Comparison of ENCODE assay signal across 34 cellular contexts in the genomic region with DNA sequence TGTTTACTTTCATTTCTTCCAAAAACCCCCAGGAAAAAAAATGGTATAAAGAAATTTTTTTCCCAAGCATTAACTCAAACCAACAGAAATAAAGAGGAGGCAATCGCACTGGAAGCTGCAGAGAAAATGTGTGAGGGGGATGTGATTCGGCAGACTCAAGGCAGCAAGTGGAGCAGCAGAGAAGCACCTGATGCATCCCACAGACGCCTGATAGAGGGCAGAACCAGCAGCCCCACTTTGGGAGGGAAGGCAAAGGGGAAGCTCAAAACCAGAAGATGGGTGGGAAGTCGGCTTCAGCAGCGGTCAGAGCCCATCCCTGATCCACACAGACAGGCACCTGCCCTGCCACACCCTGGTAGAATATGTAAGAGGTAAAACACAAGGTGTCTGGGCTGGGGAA.
"Had no signal": no experiment of that assay in that cellular context is flagged by ENCODE, and none has a peak within 500 bp of the region (broad histone marks: within the 10 kb centered on the region; RNA-seq: fewer than 3 reads in every experiment).

No MANE protein-coding gene starts in this region.

- H3K4me1 Mint-ChIP-seq: activated CD4-positive, alpha-beta memory T cell treated with anti-CD3 and anti-CD28 coated beads, Interleukin-2, amount 10 ng/mL, durations not matched to agents 7 days and 5 days; activated CD4-positive, alpha-beta T cell treated with anti-CD3 and anti-CD28 coated beads for 36 hours; activated CD4-positive, alpha-beta T cell treated with anti-CD3 and anti-CD28 coated beads, Interleukin-2, amount 10 ng/mL, durations not matched to agents 7 days and 5 days; activated CD8-positive, alpha-beta memory T cell treated with anti-CD3 and anti-CD28 coated beads, Interleukin-2, amount 10 ng/mL, durations not matched to agents 7 days and 5 days; activated naive CD4-positive, alpha-beta T cell treated with anti-CD3 and anti-CD28 coated beads, Interleukin-2, amount 10 ng/mL, durations not matched to agents 7 days and 5 days; activated naive CD4-positive, alpha-beta T cell treated with anti-CD3 and anti-CD28 coated beads, Interleukin-2, amount 50 U/mL, for 24 hours; activated naive CD8-positive, alpha-beta T cell treated with anti-CD3 and anti-CD28 coated beads, Interleukin-2, amount 10 ng/mL, durations not matched to agents 7 days and 5 days; activated naive CD8-positive, alpha-beta T cell treated with anti-CD3 and anti-CD28 coated beads, Interleukin-2, amount 50 U/mL, for 24 hours; central memory CD8-positive, alpha-beta T cell had no signal

- H3K36me3 Mint-ChIP-seq: activated naive CD4-positive, alpha-beta T cell treated with anti-CD3 and anti-CD28 coated beads, Interleukin-2, amount 10 ng/mL, durations not matched to agents 7 days and 5 days; activated naive CD8-positive, alpha-beta T cell treated with anti-CD3 and anti-CD28 coated beads, Interleukin-2, amount 10 ng/mL, durations not matched to agents 7 days and 5 days had no signal

- H3K27ac ChIP-seq: ascending aorta, cardiac muscle cell, VCaP had no signal

- ATAC-seq: activated CD4-positive, alpha-beta T cell treated with anti-CD3 and anti-CD28 coated beads for 36 hours; activated CD4-positive, CD25-positive, alpha-beta regulatory T cell treated with anti-CD3 and anti-CD28 coated beads, Interleukin-2, amount 50 U/mL, for 24 hours; activated CD8-positive, alpha-beta memory T cell treated with anti-CD3 and anti-CD28 coated beads, Interleukin-2, amount 10 ng/mL, durations not matched to agents 7 days and 5 days; activated CD8-positive, alpha-beta T cell treated with anti-CD3 and anti-CD28 coated beads, Interleukin-2, amount 10 ng/mL, durations not matched to agents 7 days and 5 days; activated naive CD8-positive, alpha-beta T cell treated with anti-CD3 and anti-CD28 coated beads, Interleukin-2, amount 50 U/mL, for 24 hours had no signal

- H3K9me3 ChIP-seq: ascending aorta had no signal

- H3K27ac Mint-ChIP-seq: activated CD4-positive, alpha-beta memory T cell treated with anti-CD3 and anti-CD28 coated beads, Interleukin-2, amount 10 ng/mL, durations not matched to agents 7 days and 5 days; activated CD4-positive, alpha-beta T cell treated with anti-CD3 and anti-CD28 coated beads for 36 hours; activated CD4-positive, alpha-beta T cell treated with anti-CD3 and anti-CD28 coated beads, Interleukin-2, amount 10 ng/mL, durations not matched to agents 7 days and 5 days; activated CD8-positive, alpha-beta memory T cell treated with anti-CD3 and anti-CD28 coated beads, Interleukin-2, amount 10 ng/mL, durations not matched to agents 7 days and 5 days; activated CD8-positive, alpha-beta T cell treated with anti-CD3 and anti-CD28 coated beads, Interleukin-2, amount 10 ng/mL, durations not matched to agents 7 days and 5 days; activated naive CD4-positive, alpha-beta T cell treated with anti-CD3 and anti-CD28 coated beads, Interleukin-2, amount 10 ng/mL, durations not matched to agents 7 days and 5 days; activated naive CD4-positive, alpha-beta T cell treated with anti-CD3 and anti-CD28 coated beads, Interleukin-2, amount 50 U/mL, for 24 hours; activated naive CD8-positive, alpha-beta T cell; activated naive CD8-positive, alpha-beta T cell treated with anti-CD3 and anti-CD28 coated beads, Interleukin-2, amount 10 ng/mL, durations not matched to agents 7 days and 5 days; activated naive CD8-positive, alpha-beta T cell treated with anti-CD3 and anti-CD28 coated beads, Interleukin-2, amount 50 U/mL, for 24 hours; activated T-cell treated with anti-CD3 and anti-CD28 coated beads, Interleukin-2, amount 50 U/mL, for 24 hours; activated T-helper 2 cell treated with anti-CD3 and anti-CD28 coated beads, Interferon-gamma antibody, Interleukin-2, Interleukin-4, amounts not matched to agents 10 μg/mL and 5 μg/mL and 100 μg/mL, durations not matched to agents 14 hours and 24 hours and 36 hours; brain; T-helper 2 cell treated with Interferon-gamma antibody and Interleukin-4, amounts not matched to agents 5 μg/mL and 100 μg/mL, for 36 hours had no signal

- H3K4me1 ChIP-seq: ascending aorta had no signal

- H3K9me3 Mint-ChIP-seq: activated CD4-positive, alpha-beta memory T cell treated with anti-CD3 and anti-CD28 coated beads, Interleukin-2, amount 10 ng/mL, durations not matched to agents 7 days and 5 days; activated CD4-positive, alpha-beta T cell treated with anti-CD3 and anti-CD28 coated beads, Interleukin-2, amount 10 ng/mL, durations not matched to agents 7 days and 5 days; activated naive CD4-positive, alpha-beta T cell treated with anti-CD3 and anti-CD28 coated beads, Interleukin-2, amount 10 ng/mL, durations not matched to agents 7 days and 5 days; activated naive CD4-positive, alpha-beta T cell treated with anti-CD3 and anti-CD28 coated beads, Interleukin-2, amount 50 U/mL, for 24 hours; activated naive CD8-positive, alpha-beta T cell treated with anti-CD3 and anti-CD28 coated beads, Interleukin-2, amount 10 ng/mL, durations not matched to agents 7 days and 5 days; activated naive CD8-positive, alpha-beta T cell treated with anti-CD3 and anti-CD28 coated beads, Interleukin-2, amount 50 U/mL, for 24 hours; activated T-cell treated with anti-CD3 and anti-CD28 coated beads, Interleukin-2, amount 50 U/mL, for 24 hours; activated T-helper 2 cell treated with anti-CD3 and anti-CD28 coated beads, Interferon-gamma antibody, Interleukin-2, Interleukin-4, amounts not matched to agents 10 μg/mL and 5 μg/mL and 100 μg/mL, durations not matched to agents 14 hours and 24 hours and 36 hours; central memory CD8-positive, alpha-beta T cell; T-helper 2 cell treated with Interferon-gamma antibody and Interleukin-4, amounts not matched to agents 5 μg/mL and 100 μg/mL, for 36 hours had no signal

- H3K27me3 ChIP-seq: ascending aorta, cardiac muscle cell had no signal

- H3K4me3 ChIP-seq: ascending aorta, cardiac muscle cell had no signal

- H3K4me3 Mint-ChIP-seq: activated CD4-positive, alpha-beta memory T cell treated with anti-CD3 and anti-CD28 coated beads, Interleukin-2, amount 10 ng/mL, durations not matched to agents 7 days and 5 days; activated CD4-positive, alpha-beta T cell treated with anti-CD3 and anti-CD28 coated beads for 36 hours; activated CD4-positive, alpha-beta T cell treated with anti-CD3 and anti-CD28 coated beads, Interleukin-2, amount 10 ng/mL, durations not matched to agents 7 days and 5 days; activated CD8-positive, alpha-beta memory T cell treated with anti-CD3 and anti-CD28 coated beads, Interleukin-2, amount 10 ng/mL, durations not matched to agents 7 days and 5 days; activated CD8-positive, alpha-beta T cell treated with anti-CD3 and anti-CD28 coated beads, Interleukin-2, amount 10 ng/mL, durations not matched to agents 7 days and 5 days; activated naive CD4-positive, alpha-beta T cell treated with anti-CD3 and anti-CD28 coated beads, Interleukin-2, amount 10 ng/mL, durations not matched to agents 7 days and 5 days; activated naive CD4-positive, alpha-beta T cell treated with anti-CD3 and anti-CD28 coated beads, Interleukin-2, amount 50 U/mL, for 24 hours; activated naive CD8-positive, alpha-beta T cell; activated naive CD8-positive, alpha-beta T cell treated with anti-CD3 and anti-CD28 coated beads, Interleukin-2, amount 10 ng/mL, durations not matched to agents 7 days and 5 days; activated naive CD8-positive, alpha-beta T cell treated with anti-CD3 and anti-CD28 coated beads, Interleukin-2, amount 50 U/mL, for 24 hours; activated T-cell treated with anti-CD3 and anti-CD28 coated beads, Interleukin-2, amount 50 U/mL, for 24 hours; brain; central memory CD8-positive, alpha-beta T cell; T-helper 2 cell treated with Interferon-gamma antibody and Interleukin-4, amounts not matched to agents 5 μg/mL and 100 μg/mL, for 36 hours had no signal

- H3K27me3 Mint-ChIP-seq: activated CD4-positive, alpha-beta memory T cell treated with anti-CD3 and anti-CD28 coated beads, Interleukin-2, amount 10 ng/mL, durations not matched to agents 7 days and 5 days; activated CD4-positive, alpha-beta T cell treated with anti-CD3 and anti-CD28 coated beads for 36 hours; activated CD4-positive, alpha-beta T cell treated with anti-CD3 and anti-CD28 coated beads, Interleukin-2, amount 10 ng/mL, durations not matched to agents 7 days and 5 days; activated CD8-positive, alpha-beta memory T cell treated with anti-CD3 and anti-CD28 coated beads, Interleukin-2, amount 10 ng/mL, durations not matched to agents 7 days and 5 days; activated naive CD4-positive, alpha-beta T cell treated with anti-CD3 and anti-CD28 coated beads, Interleukin-2, amount 10 ng/mL, durations not matched to agents 7 days and 5 days; activated naive CD4-positive, alpha-beta T cell treated with anti-CD3 and anti-CD28 coated beads, Interleukin-2, amount 50 U/mL, for 24 hours; activated naive CD8-positive, alpha-beta T cell; activated naive CD8-positive, alpha-beta T cell treated with anti-CD3 and anti-CD28 coated beads, Interleukin-2, amount 50 U/mL, for 24 hours; activated T-cell treated with anti-CD3 and anti-CD28 coated beads, Interleukin-2, amount 50 U/mL, for 24 hours; central memory CD8-positive, alpha-beta T cell had no signal

- DNase-seq: activated CD4-positive, alpha-beta memory T cell treated with anti-CD3 and anti-CD28 coated beads, Interleukin-2, amount 10 ng/mL, durations not matched to agents 7 days and 5 days; activated CD4-positive, alpha-beta T cell treated with anti-CD3 and anti-CD28 coated beads for 1 hour; activated CD4-positive, alpha-beta T cell treated with anti-CD3 and anti-CD28 coated beads for 36 hours; activated CD4-positive, alpha-beta T cell treated with anti-CD3 and anti-CD28 coated beads for 48 hours; activated CD4-positive, alpha-beta T cell treated with anti-CD3 and anti-CD28 coated beads, Interleukin-2, amount 10 ng/mL, durations not matched to agents 7 days and 5 days; activated CD4-positive, alpha-beta T cell treated with anti-CD3 and anti-CD28 coated beads, Interleukin-2, amount 50 U/mL, for 48 hours; activated CD4-positive, CD25-positive, alpha-beta regulatory T cell; activated CD8-positive, alpha-beta memory T cell treated with anti-CD3 and anti-CD28 coated beads for 24 hours; activated CD8-positive, alpha-beta memory T cell treated with anti-CD3 and anti-CD28 coated beads, Interleukin-2, amount 10 ng/mL, durations not matched to agents 7 days and 5 days; activated CD8-positive, alpha-beta memory T cell treated with anti-CD3 and anti-CD28 coated beads, Interleukin-2, amount 50 U/mL, for 48 hours; activated CD8-positive, alpha-beta T cell treated with anti-CD3 and anti-CD28 coated beads, Interleukin-2, amount 10 ng/mL, durations not matched to agents 7 days and 5 days; activated effector memory CD4-positive, alpha-beta T cell treated with Interleukin-2 at 50 U/mL for 16 hours; activated gamma-delta T cell; activated naive CD4-positive, alpha-beta T cell treated with anti-CD3 and anti-CD28 coated beads, Interleukin-2, amount 10 ng/mL, durations not matched to agents 7 days and 5 days; activated naive CD4-positive, alpha-beta T cell treated with Interleukin-2 at 50 U/mL for 16 hours; activated naive CD8-positive, alpha-beta T cell treated with anti-CD3 and anti-CD28 coated beads, Interleukin-2, amount 10 ng/mL, durations not matched to agents 7 days and 5 days; activated naive CD8-positive, alpha-beta T cell treated with anti-CD3 and anti-CD28 coated beads, Interleukin-2, amount 50 U/mL, for 24 hours; activated T-cell treated with anti-CD3 and anti-CD28 coated beads, Interleukin-2, amount 50 U/mL, for 24 hours; activated T-cell treated with anti-CD3 and anti-CD28 coated beads, Interleukin-2, amount 50 U/mL, for 48 hours; amygdala; anterior cingulate cortex; cerebellar nuclear complex; T-helper 2 cell; T-helper 9 cell had no signal

- H3K36me3 ChIP-seq: ascending aorta, cardiac muscle cell had no signal
